8 cellular contexts compared by ENCODE assay signal in genomic region chr2:127083819-127084503, GRCh38. TPM values are rescaled to one million over a fixed set of nuclear protein-coding genes. Genes with fewer than 3 reads are reported as not detected.
DNase-seq lines count a peak whose midpoint lies in the region; TF ChIP-seq lines count a peak whose summit lies in the region.

No MANE protein-coding gene starts in this region.

- TF ChIP-seq CTCF in nephron (IDR thresholded peaks at IDR 0.05; ENCODE audit: unreplicated experiment in 3 of 3) (no peak), Calu3 (IDR thresholded peaks at IDR 0.05; ENCODE audit: unreplicated experiment) (no peak)

- H3K27me3 Mint-ChIP-seq in nephron (ENCODE audit: low read depth) = no peaks in the 10 kb centered on the region
- H3K27me3 Mint-ChIP-seq in Calu3 (ENCODE audit: unreplicated experiment) = no peaks in the 10 kb centered on the region
- H3K27me3 Mint-ChIP-seq in activated T-helper 2 cell treated with anti-CD3 and anti-CD28 coated beads, Interferon-gamma antibody, Interleukin-2, Interleukin-4, amounts not matched to agents 10 μg/mL and 5 μg/mL and 100 μg/mL, durations not matched to agents 14 hours and 24 hours and 36 hours (ENCODE audit: low read depth) = peaks cover 3% of the 10 kb centered on the region

- peak; percentile 97 for DNase-seq in AG08395 (ENCODE audit: low spot score)
- DNase-seq in NCI-H226 = peak; percentile 84
- peak; percentile 64 for DNase-seq in epidermal melanocyte (ENCODE audit: insufficient read length, low spot score)
- no peak for DNase-seq in Calu3
- no peak for DNase-seq in activated T-helper 2 cell treated with anti-CD3 and anti-CD28 coated beads, Interferon-gamma antibody, Interleukin-2, Interleukin-4, amounts not matched to agents 10 μg/mL and 5 μg/mL and 100 μg/mL, durations not matched to agents 14 hours and 24 hours and 36 hours (ENCODE audit: low spot score)
- DNase-seq in NCI-H146 treated with DMSO at 0.1 percent for 48 hours (lab: John Stamatoyannopoulos, UW; ENCODE audit: unreplicated experiment) = no peak
- no peak for DNase-seq in NCI-H510A treated with DMSO at 0.1 percent for 48 hours (lab: John Stamatoyannopoulos, UW)

- peaks cover 10% of the 10 kb centered on the region for H3K36me3 Mint-ChIP-seq in nephron (ENCODE audit: low read depth)
- peaks cover 8% of the 10 kb centered on the region for H3K36me3 Mint-ChIP-seq in Calu3 (ENCODE audit: insufficient read depth, unreplicated experiment)
- H3K36me3 Mint-ChIP-seq in activated T-helper 2 cell treated with anti-CD3 and anti-CD28 coated beads, Interferon-gamma antibody, Interleukin-2, Interleukin-4, amounts not matched to agents 10 μg/mL and 5 μg/mL and 100 μg/mL, durations not matched to agents 14 hours and 24 hours and 36 hours (ENCODE audit: low read depth) = no peaks in the 10 kb centered on the region

- CTCF ChIA-PET in Calu3 (lab: Charles Lee) = interaction anchor here (1.0 to 1.5 kb wide), 3 partner anchors 10 to 17 kb away, joined by 3 to 7 read pairs (median 4); no protein-coding TSS in a partner anchor

- H3K4me1 Mint-ChIP-seq in nephron (peaks cover 90% of the 10 kb centered on the region), Calu3 (ENCODE audit: low read depth, unreplicated experiment) (peaks cover 62% of the 10 kb centered on the region)
- H3K4me1 Mint-ChIP-seq in activated T-helper 2 cell treated with anti-CD3 and anti-CD28 coated beads, Interferon-gamma antibody, Interleukin-2, Interleukin-4, amounts not matched to agents 10 μg/mL and 5 μg/mL and 100 μg/mL, durations not matched to agents 14 hours and 24 hours and 36 hours (ENCODE audit: low read depth) = peaks cover 50% of the 10 kb centered on the region

- no TSS peak for BruUV-seq in Calu3 (replicated peaks; lab: Mats Ljungman, UMichigan)

- H3K27ac Mint-ChIP-seq in nephron (peak overlapping the region; percentile 83 to 100 (median 95)), Calu3 (ENCODE audit: unreplicated experiment) (no peak overlapping the region)
- H3K27ac Mint-ChIP-seq in activated T-helper 2 cell treated with anti-CD3 and anti-CD28 coated beads, Interferon-gamma antibody, Interleukin-2, Interleukin-4, amounts not matched to agents 10 μg/mL and 5 μg/mL and 100 μg/mL, durations not matched to agents 14 hours and 24 hours and 36 hours = no peak overlapping the region

- intact Hi-C loops in Calu3 (cut with micrococcal nuclease; ENCODE audit: unreplicated experiment) = no loop called here
- intact Hi-C loops in activated T-helper 2 cell treated with anti-CD3 and anti-CD28 coated beads, Interferon-gamma antibody, Interleukin-2, Interleukin-4, amounts not matched to agents 10 μg/mL and 5 μg/mL and 100 μg/mL, durations not matched to agents 14 hours and 24 hours and 36 hours (cut with micrococcal nuclease) = loop anchor here (5.0 to 10.0 kb wide), 3 partner anchors 211 to 427 kb away; partner anchors contain the start of genes ERCC3 and GYPC

- peak overlapping the region in 2 of 3 experiments; percentile 53 to 65 for H3K4me3 Mint-ChIP-seq in nephron
- H3K4me3 Mint-ChIP-seq in Calu3 (ENCODE audit: low read depth, unreplicated experiment) = no peak overlapping the region
- no peak overlapping the region for H3K4me3 Mint-ChIP-seq in activated T-helper 2 cell treated with anti-CD3 and anti-CD28 coated beads, Interferon-gamma antibody, Interleukin-2, Interleukin-4, amounts not matched to agents 10 μg/mL and 5 μg/mL and 100 μg/mL, durations not matched to agents 14 hours and 24 hours and 36 hours (ENCODE audit: low read depth)

- H3K9me3 Mint-ChIP-seq in nephron (no peaks in the 10 kb centered on the region), Calu3 (ENCODE audit: low read depth, unreplicated experiment) (no peaks in the 10 kb centered on the region)
- no peaks in the 10 kb centered on the region for H3K9me3 Mint-ChIP-seq in activated T-helper 2 cell treated with anti-CD3 and anti-CD28 coated beads, Interferon-gamma antibody, Interleukin-2, Interleukin-4, amounts not matched to agents 10 μg/mL and 5 μg/mL and 100 μg/mL, durations not matched to agents 14 hours and 24 hours and 36 hours

RNA-seq across cellular contexts. Expression of gene BIN1, which starts 23.0 kb away (rescaled TPM):
- total RNA-seq in Calu3 (2022) = 52.8 and 54.7 TPM in 2 replicates
- 48.1 and 51.7 TPM in 2 replicates for total RNA-seq in activated T-helper 2 cell treated with anti-CD3 and anti-CD28 coated beads, Interferon-gamma antibody, Interleukin-2, Interleukin-4, amounts not matched to agents 10 μg/mL and 5 μg/mL and 100 μg/mL, durations not matched to agents 14 hours and 24 hours and 36 hours

Comparison
In these comparisons a context has a peak if more than half of its experiments do, and no peak if none do; other contexts are left out.
1. DNase-seq: peak in AG08395 (single experiment), NCI-H226 (single experiment) and epidermal melanocyte (single experiment); none in Calu3 (single experiment), activated T-helper 2 cell treated with anti-CD3 and anti-CD28 coated beads, Interferon-gamma antibody, Interleukin-2, Interleukin-4, amounts not matched to agents 10 μg/mL and 5 μg/mL and 100 μg/mL, durations not matched to agents 14 hours and 24 hours and 36 hours (single experiment), NCI-H146 treated with DMSO at 0.1 percent for 48 hours (single experiment) and NCI-H510A treated with DMSO at 0.1 percent for 48 hours (single experiment).
2. H3K27ac Mint-ChIP-seq: peak in nephron (3 of 3); none in Calu3 (single experiment) and activated T-helper 2 cell treated with anti-CD3 and anti-CD28 coated beads, Interferon-gamma antibody, Interleukin-2, Interleukin-4, amounts not matched to agents 10 μg/mL and 5 μg/mL and 100 μg/mL, durations not matched to agents 14 hours and 24 hours and 36 hours (single experiment).
3. H3K4me3 Mint-ChIP-seq: peak in nephron (2 of 3); none in Calu3 (single experiment) and activated T-helper 2 cell treated with anti-CD3 and anti-CD28 coated beads, Interferon-gamma antibody, Interleukin-2, Interleukin-4, amounts not matched to agents 10 μg/mL and 5 μg/mL and 100 μg/mL, durations not matched to agents 14 hours and 24 hours and 36 hours (single experiment).